12 cellular contexts compared by ENCODE assay signal in genomic region chr5:136011427-136012001, GRCh38. TPM values are rescaled to one million over a fixed set of nuclear protein-coding genes. Genes with fewer than 3 reads are reported as not detected.
DNase-seq lines count a peak whose midpoint lies in the region; ATAC-seq and TF ChIP-seq lines count a peak whose summit lies in the region.
"Had no signal": no experiment of that assay in that cellular context is flagged by ENCODE, and none has a peak within 500 bp of the region (broad histone marks: within the 10 kb centered on the region; RNA-seq: fewer than 3 reads in every experiment).

No MANE protein-coding gene starts in this region.

- DNase-seq in ACHN (peak; percentile 68), HFFc6 (peak; percentile 81), astrocyte of the spinal cord (ENCODE audit: low read depth, low spot score) (peak; percentile 87), lung microvascular endothelial cell (ENCODE audit: low read depth in 2 of 2) (peak; percentile 71 to 92), ecto neural progenitor cell (ENCODE audit: low spot score) (no peak), ovary (no peak), testis (no peak)
- DNase-seq: NCI-H146; stimulated activated CD4-positive, alpha-beta T cell treated with anti-CD3 and anti-CD28 coated beads, Interleukin-12 subunit alpha, Interleukin-12 subunit beta, amount 100 ng/mL, for 4 hours; stimulated activated naive CD8-positive, alpha-beta T cell treated with anti-CD3 and anti-CD28 coated beads, Interleukin-15, Interleukin-2, amounts not matched to agents 100 U/mL and 50 U/mL, for 24 hours had no signal

- no peak overlapping the region for H3K27ac ChIP-seq in ovary
- no peak overlapping the region for H3K27ac ChIP-seq in testis
- H3K27ac ChIP-seq: C4-2B had no signal

- H3K9me3 Mint-ChIP-seq in HFFc6, result no peaks in the 10 kb centered on the region

- H3K4me3 ChIP-seq in astrocyte of the spinal cord (ENCODE audit: low read depth, low read length), result no peak overlapping the region
- no peak overlapping the region for H3K4me3 ChIP-seq in ovary
- H3K4me3 ChIP-seq in testis, result no peak overlapping the region

- no peaks in the 10 kb centered on the region for H3K27me3 Mint-ChIP-seq in HFFc6 (ENCODE audit: insufficient read depth)

- WGBS in ovary, 3 donors, result 31 to 54% (median 41%) methylated on average over 4 of the region's 4 CpGs
- WGBS in testis, 2 donors, result 70 to 75% methylated on average over 4 of the region's 4 CpGs

- no peak for TF ChIP-seq EP300 in ovary (IDR thresholded peaks at IDR 0.05)

- no peaks in the 10 kb centered on the region for H3K36me3 ChIP-seq in ovary
- H3K36me3 ChIP-seq in testis (ENCODE audit: low read depth, missing control alignments), result no peaks in the 10 kb centered on the region

- intact Hi-C loops in ovary (cut with DNase I), result no loop called here
- intact Hi-C loops in testis (cut with DNase I; ENCODE audit: low total_unique reads), result no loop called here

- peaks cover 81% of the 10 kb centered on the region for H3K4me1 Mint-ChIP-seq in HFFc6 (ENCODE audit: low read depth)

- in situ Hi-C loops in ACHN (cut with HindIII; ENCODE audit: low pct_ligation_motif_present, low pct_unique_long_range_greater_than_20kb, low sequenced_read_pairs), result no loop called here
- in situ Hi-C loops in astrocyte of the spinal cord (cut with HindIII; ENCODE audit: low sequenced_read_pairs), result no loop called here

- H3K27me3 ChIP-seq in ovary (no peaks in the 10 kb centered on the region), testis (no peaks in the 10 kb centered on the region)

- H3K9me3 ChIP-seq in ovary, result no peaks in the 10 kb centered on the region
- H3K9me3 ChIP-seq in testis, result no peaks in the 10 kb centered on the region

- H3K4me3 Mint-ChIP-seq in HFFc6, result peak overlapping the region; percentile 29

- H3K4me1 ChIP-seq in ovary (ENCODE audit: insufficient read depth) (no peaks in the 10 kb centered on the region), testis (no peaks in the 10 kb centered on the region)

- TF ChIP-seq POLR2A in ovary (IDR thresholded peaks at IDR 0.05) (no peak), testis (IDR thresholded peaks at IDR 0.05) (no peak)

- peak overlapping the region; percentile 62 for H3K27ac Mint-ChIP-seq in HFFc6

- H3K36me3 Mint-ChIP-seq in HFFc6 (ENCODE audit: low read depth), result no peaks in the 10 kb centered on the region

- TF ChIP-seq CTCF in HFFc6 (IDR thresholded peaks at IDR 0.05), result no peak
- no peak for TF ChIP-seq CTCF in astrocyte of the spinal cord (IDR thresholded peaks at IDR 0.05; ENCODE audit: low read depth, low read length)
- TF ChIP-seq CTCF in ovary (IDR thresholded peaks at IDR 0.05), result no peak
- TF ChIP-seq CTCF in testis (IDR thresholded peaks at IDR 0.05), result no peak

- ATAC-seq in GM21717 (IDR thresholded peaks at IDR 0.05; ENCODE audit: unreplicated experiment), result no peak
- ATAC-seq: stimulated activated naive CD8-positive, alpha-beta T cell treated with anti-CD3 and anti-CD28 coated beads, Interleukin-15, Interleukin-2, amounts not matched to agents 100 U/mL and 50 U/mL, for 24 hours had no signal

RNA-seq across cellular contexts. Expression of gene TGFBI, which starts 17.3 kb away (rescaled TPM):
- 100 to 1,000 TPM; 529 to 911 (median 784) TPM for total RNA-seq in HFFc6 (2021; fragmentation: NEBNext Ultra II Directional; extraction: Animal tissue kit (Norgen Biotek cat#: 25700))
- total RNA-seq in lung microvascular endothelial cell, result 3.8 and 17.0 TPM in 2 replicates
- 10 to 100 TPM; 14.5 to 46.6 (median 25.3) TPM for total RNA-seq in ovary
- 100 to 1,000 TPM in 1 of 2 donors, 10 to 100 TPM in 1; 22.2 to 138 TPM for polyA plus RNA-seq in ovary
- total RNA-seq in testis, result 10 to 100 TPM in 1 of 2 donors, 1 to 10 TPM in 1; 9.0 to 15.4 TPM
- polyA plus RNA-seq in testis (ENCODE audit: insufficient read depth, low read depth, low replicate concordance), result 77.2 TPM

RNA-seq across cellular contexts. Expression of gene LECT2, which starts 56.7 kb away (rescaled TPM):
- total RNA-seq in HFFc6 (2021; fragmentation: NEBNext Ultra II Directional; extraction: Animal tissue kit (Norgen Biotek cat#: 25700)), result not detected
- total RNA-seq in lung microvascular endothelial cell (not detected in 2 replicates), ovary (not detected), testis (1 to 10 TPM in 1 of 2 donors, under 1 TPM in 1; 0.87 to 6.6 TPM)
- polyA plus RNA-seq in ovary (not detected), testis (ENCODE audit: insufficient read depth, low read depth, low replicate concordance) (14.5 TPM)

Comparison
In these comparisons a context has a peak if more than half of its experiments do, and no peak if none do; other contexts are left out.
1. DNase-seq: peak in ACHN (single experiment), HFFc6 (single experiment), astrocyte of the spinal cord (single experiment) and lung microvascular endothelial cell (2 of 2); none in ecto neural progenitor cell (single experiment), ovary (0 of 5) and testis (single experiment).
2. RNA of gene TGFBI, which starts 17.3 kb away (total RNA-seq): 529 to 911 TPM in HFFc6; 14.5 to 46.6 TPM in ovary, 9.0 to 15.4 TPM in testis and 3.8 to 17.0 TPM in lung microvascular endothelial cell; every median in the first group is over 10 times any median in the second.